In the genomic region with DNA sequence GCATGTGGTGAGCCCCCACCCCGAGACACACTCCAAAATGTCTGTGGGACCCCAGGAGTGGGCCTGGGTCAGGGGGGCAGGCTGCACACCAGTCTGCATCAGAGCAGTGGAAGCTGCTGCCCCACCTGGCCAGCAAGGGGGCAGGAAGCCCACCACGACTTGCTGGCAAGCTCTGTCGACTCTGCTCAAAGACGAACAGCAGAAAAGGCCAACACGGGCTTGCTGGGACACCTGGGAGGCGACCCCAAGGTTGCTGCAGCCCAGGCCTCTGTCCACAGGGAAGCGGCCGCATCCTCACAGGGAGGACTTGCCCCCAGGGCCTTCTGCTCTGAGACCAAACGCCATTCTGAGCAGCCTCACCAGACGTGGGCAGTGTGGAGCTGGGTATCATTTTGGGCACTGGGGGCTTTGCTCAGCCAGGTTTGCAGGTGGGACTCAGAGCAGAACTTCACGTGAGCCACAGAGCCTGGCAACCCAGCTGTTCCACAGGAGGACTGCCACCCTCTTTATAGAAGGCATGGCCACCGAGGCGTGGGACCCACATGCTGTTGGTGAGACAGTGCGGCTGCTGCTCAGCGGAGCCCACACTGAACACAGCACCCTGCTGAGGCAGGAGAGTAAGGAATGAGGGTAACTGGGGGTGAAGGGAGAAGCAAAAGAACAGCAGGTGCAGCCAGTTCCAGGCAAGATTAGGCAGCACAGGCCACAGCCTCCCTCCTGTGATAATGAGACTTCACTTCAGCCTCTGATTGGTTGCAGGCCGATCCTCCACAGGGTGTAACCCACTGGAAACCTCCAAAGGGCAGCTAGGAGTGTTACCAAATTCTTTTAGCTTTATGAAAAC, we compare ENCODE assay signal across 2 cellular contexts.
TF ChIP-seq lines count a peak whose summit lies in the region.

No MANE protein-coding gene starts in this region.

TF ChIP-seq in SK-N-SH treated with all-trans-retinoic acid at 6 μM for 48 hours, 23 proteins besides CTCF, POLR2A, EP300 and RAD21:
- no peak for TF ChIP-seq TCF4 (CRISPR knock-in tag; IDR thresholded peaks at IDR 0.05; ENCODE audit: borderline replicate concordance)
- TF ChIP-seq OSR1 (CRISPR knock-in tag; IDR thresholded peaks at IDR 0.05) = no peak
- TF ChIP-seq, protein P1, sequence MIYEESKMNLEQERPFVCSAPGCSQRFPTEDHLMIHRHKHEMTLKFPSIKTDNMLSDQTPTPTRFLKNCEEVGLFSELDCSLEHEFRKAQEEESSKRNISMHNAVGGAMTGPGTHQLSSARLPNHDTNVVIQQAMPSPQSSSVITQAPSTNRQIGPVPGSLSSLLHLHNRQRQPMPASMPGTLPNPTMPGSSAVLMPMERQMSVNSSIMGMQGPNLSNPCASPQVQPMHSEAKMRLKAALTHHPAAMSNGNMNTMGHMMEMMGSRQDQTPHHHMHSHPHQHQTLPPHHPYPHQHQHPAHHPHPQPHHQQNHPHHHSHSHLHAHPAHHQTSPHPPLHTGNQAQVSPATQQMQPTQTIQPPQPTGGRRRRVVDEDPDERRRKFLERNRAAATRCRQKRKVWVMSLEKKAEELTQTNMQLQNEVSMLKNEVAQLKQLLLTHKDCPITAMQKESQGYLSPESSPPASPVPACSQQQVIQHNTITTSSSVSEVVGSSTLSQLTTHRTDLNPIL (CRISPR knock-in tag; IDR thresholded peaks at IDR 0.05; ENCODE audit: low read depth) = no peak
- TF ChIP-seq GLIS3 (CRISPR knock-in tag; IDR thresholded peaks at IDR 0.05) = no peak
- TF ChIP-seq ISL1 (CRISPR knock-in tag; IDR thresholded peaks at IDR 0.05) = no peak
- TF ChIP-seq PPARA (CRISPR knock-in tag; IDR thresholded peaks at IDR 0.05; ENCODE audit: borderline replicate concordance) = no peak

TF ChIP-seq in SK-N-SH, 30 proteins besides CTCF, POLR2A, EP300 and RAD21:
- TF ChIP-seq TCF12 (IDR thresholded peaks at IDR 0.05) (no peak), FOXM1 (IDR thresholded peaks at IDR 0.05; ENCODE audit: low read depth) (no peak), NFIC (IDR thresholded peaks at IDR 0.05; ENCODE audit: borderline replicate concordance) (no peak), POLR2AphosphoS5 (IDR thresholded peaks at IDR 0.05; ENCODE audit: low read depth, low read length) (no peak), TEAD4 (IDR thresholded peaks at IDR 0.05; ENCODE audit: borderline replicate concordance, insufficient read depth) (no peak), EZH2phosphoT487 (IDR thresholded peaks at IDR 0.05; ENCODE audit: borderline replicate concordance, low read depth) (no peak), TAF1 (IDR thresholded peaks at IDR 0.05; ENCODE audit: borderline replicate concordance, low read depth, low read length) (no peak), MEF2A (IDR thresholded peaks at IDR 0.05; ENCODE audit: borderline replicate concordance, low read depth) (no peak), RXRA (IDR thresholded peaks at IDR 0.05; ENCODE audit: borderline replicate concordance, low read depth) (no peak), SIN3A (IDR thresholded peaks at IDR 0.05; ENCODE audit: borderline replicate concordance, low read depth, low read length) (no peak), ELF1 (IDR thresholded peaks at IDR 0.05) (no peak), NRF1 (IDR thresholded peaks at IDR 0.05; ENCODE audit: low read depth, low read length) (no peak), GATA2 (CRISPR knock-in tag; IDR thresholded peaks at IDR 0.05) (no peak), MXI1 (IDR thresholded peaks at IDR 0.05; ENCODE audit: low read depth, low read length) (no peak)
- TF ChIP-seq, protein P2, sequence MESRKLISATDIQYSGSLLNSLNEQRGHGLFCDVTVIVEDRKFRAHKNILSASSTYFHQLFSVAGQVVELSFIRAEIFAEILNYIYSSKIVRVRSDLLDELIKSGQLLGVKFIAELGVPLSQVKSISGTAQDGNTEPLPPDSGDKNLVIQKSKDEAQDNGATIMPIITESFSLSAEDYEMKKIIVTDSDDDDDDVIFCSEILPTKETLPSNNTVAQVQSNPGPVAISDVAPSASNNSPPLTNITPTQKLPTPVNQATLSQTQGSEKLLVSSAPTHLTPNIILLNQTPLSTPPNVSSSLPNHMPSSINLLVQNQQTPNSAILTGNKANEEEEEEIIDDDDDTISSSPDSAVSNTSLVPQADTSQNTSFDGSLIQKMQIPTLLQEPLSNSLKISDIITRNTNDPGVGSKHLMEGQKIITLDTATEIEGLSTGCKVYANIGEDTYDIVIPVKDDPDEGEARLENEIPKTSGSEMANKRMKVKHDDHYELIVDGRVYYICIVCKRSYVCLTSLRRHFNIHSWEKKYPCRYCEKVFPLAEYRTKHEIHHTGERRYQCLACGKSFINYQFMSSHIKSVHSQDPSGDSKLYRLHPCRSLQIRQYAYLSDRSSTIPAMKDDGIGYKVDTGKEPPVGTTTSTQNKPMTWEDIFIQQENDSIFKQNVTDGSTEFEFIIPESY (IDR thresholded peaks at IDR 0.05; ENCODE audit: borderline replicate concordance, low read depth) = no peak
- TF ChIP-seq, protein P3, sequence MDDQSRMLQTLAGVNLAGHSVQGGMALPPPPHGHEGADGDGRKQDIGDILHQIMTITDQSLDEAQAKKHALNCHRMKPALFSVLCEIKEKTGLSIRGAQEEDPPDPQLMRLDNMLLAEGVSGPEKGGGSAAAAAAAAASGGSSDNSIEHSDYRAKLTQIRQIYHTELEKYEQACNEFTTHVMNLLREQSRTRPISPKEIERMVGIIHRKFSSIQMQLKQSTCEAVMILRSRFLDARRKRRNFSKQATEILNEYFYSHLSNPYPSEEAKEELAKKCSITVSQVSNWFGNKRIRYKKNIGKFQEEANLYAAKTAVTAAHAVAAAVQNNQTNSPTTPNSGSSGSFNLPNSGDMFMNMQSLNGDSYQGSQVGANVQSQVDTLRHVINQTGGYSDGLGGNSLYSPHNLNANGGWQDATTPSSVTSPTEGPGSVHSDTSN (IDR thresholded peaks at IDR 0.05) = no peak
- TF ChIP-seq, protein P4, sequence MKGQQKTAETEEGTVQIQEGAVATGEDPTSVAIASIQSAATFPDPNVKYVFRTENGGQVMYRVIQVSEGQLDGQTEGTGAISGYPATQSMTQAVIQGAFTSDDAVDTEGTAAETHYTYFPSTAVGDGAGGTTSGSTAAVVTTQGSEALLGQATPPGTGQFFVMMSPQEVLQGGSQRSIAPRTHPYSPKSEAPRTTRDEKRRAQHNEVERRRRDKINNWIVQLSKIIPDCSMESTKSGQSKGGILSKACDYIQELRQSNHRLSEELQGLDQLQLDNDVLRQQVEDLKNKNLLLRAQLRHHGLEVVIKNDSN (IDR thresholded peaks at IDR 0.05; ENCODE audit: borderline replicate concordance, low read depth) = no peak
- TF ChIP-seq, protein P5, sequence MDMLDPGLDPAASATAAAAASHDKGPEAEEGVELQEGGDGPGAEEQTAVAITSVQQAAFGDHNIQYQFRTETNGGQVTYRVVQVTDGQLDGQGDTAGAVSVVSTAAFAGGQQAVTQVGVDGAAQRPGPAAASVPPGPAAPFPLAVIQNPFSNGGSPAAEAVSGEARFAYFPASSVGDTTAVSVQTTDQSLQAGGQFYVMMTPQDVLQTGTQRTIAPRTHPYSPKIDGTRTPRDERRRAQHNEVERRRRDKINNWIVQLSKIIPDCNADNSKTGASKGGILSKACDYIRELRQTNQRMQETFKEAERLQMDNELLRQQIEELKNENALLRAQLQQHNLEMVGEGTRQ (IDR thresholded peaks at IDR 0.05; ENCODE audit: borderline replicate concordance, low read depth, low read length) = no peak
TF ChIP-seq in SK-N-SH: peak in this region for 0.
